In genomic region chr4:89681219-89681618, GRCh38 we compare ENCODE assay signal across 18 cellular contexts.
DNase-seq lines count a peak whose midpoint lies in the region; ATAC-seq, FAIRE-seq and TF ChIP-seq lines count a peak whose summit lies in the region.
"Had no signal": no experiment of that assay in that cellular context is flagged by ENCODE, and none has a peak within 500 bp of the region (broad histone marks: within the 10 kb centered on the region; RNA-seq: fewer than 3 reads in every experiment).

No MANE protein-coding gene starts in this region.

- no peak for FAIRE-seq in RCC 7860 (lab: Jason Lieb, UNC)
- FAIRE-seq: GM12891 had no signal

- H3K36me3 ChIP-seq in endodermal cell (ENCODE audit: control insufficient read depth, insufficient read depth, low read length) (no peaks in the 10 kb centered on the region), neuronal stem cell (replicated peaks in 1 of 2; ENCODE audit: control insufficient read depth in 2 of 2, insufficient read depth in 2 of 2, low read length in 2 of 2) (no peaks in the 10 kb centered on the region)
- H3K36me3 ChIP-seq: gastrocnemius medialis, thyroid gland had no signal

- H3K14ac ChIP-seq in neuronal stem cell (ENCODE audit: low read length): no peak overlapping the region

- no peak overlapping the region for H3K18ac ChIP-seq in neuronal stem cell (ENCODE audit: low read length)

- TF ChIP-seq CTCF in endodermal cell (conservative IDR thresholded peaks at IDR 0.05): no peak

- no peak overlapping the region for H4K8ac ChIP-seq in neuronal stem cell (ENCODE audit: low read depth, low read length)

- no peaks in the 10 kb centered on the region for H3K79me1 ChIP-seq in neuronal stem cell (ENCODE audit: low read depth, low read length)

- H3K4me3 Mint-ChIP-seq in endodermal cell: peak overlapping the region; percentile 42
- H3K4me3 Mint-ChIP-seq: CD4-positive, alpha-beta T cell; central memory CD8-positive, alpha-beta T cell had no signal

- H3K9me3 ChIP-seq in endodermal cell (ENCODE audit: control insufficient read depth, low read length) (no peaks in the 10 kb centered on the region), neuronal stem cell (replicated peaks in 1 of 2; ENCODE audit: control insufficient read depth in 2 of 2, insufficient read depth in 1 of 2, low read depth in 1 of 2, low read length in 2 of 2) (no peaks in the 10 kb centered on the region)
- H3K9me3 ChIP-seq: gastrocnemius medialis, thyroid gland had no signal

- no peak overlapping the region for H4K91ac ChIP-seq in neuronal stem cell (ENCODE audit: low read depth, low read length, poor library complexity)

- H3K4me1 ChIP-seq in endodermal cell (ENCODE audit: control insufficient read depth, insufficient read depth, low read length): peaks cover 7% of the 10 kb centered on the region
- no peaks in the 10 kb centered on the region for H3K4me1 ChIP-seq in neuronal stem cell (ENCODE audit: control insufficient read depth in 2 of 2, insufficient read depth in 1 of 2, low read depth in 1 of 2, low read length in 2 of 2)
- H3K4me1 ChIP-seq: gastrocnemius medialis, thyroid gland had no signal

- peak overlapping the region; percentile 60 for H2AFZ ChIP-seq in neuronal stem cell (ENCODE audit: low read length)

- DNase-seq in HT-29 (ENCODE audit: low spot score) (peak; percentile 45), NCI-H510A (lab: John Stamatoyannopoulos, UW) (peak; percentile 91), endodermal cell (peak; percentile 92), neuronal stem cell (ENCODE audit: low spot score) (peak; percentile 12), RCC 7860 (ENCODE audit: low spot score) (no peak)
- no peak for DNase-seq in activated CD4-positive, alpha-beta T cell treated with anti-CD3 and anti-CD28 coated beads, Interleukin-2, amount 50 U/mL, for 1 hour
- no peak for DNase-seq in stimulated activated CD4-positive, alpha-beta T cell treated with anti-CD3 and anti-CD28 coated beads, Interleukin-12 subunit alpha, Interleukin-12 subunit beta, amount 100 ng/mL, for 4 hours
- DNase-seq: activated CD4-positive, alpha-beta T cell treated with anti-CD3 and anti-CD28 coated beads for 1 hour; activated effector memory CD4-positive, alpha-beta T cell treated with Interleukin-2 at 50 U/mL for 16 hours; CD4-positive, alpha-beta T cell; gastrocnemius medialis; NCI-H1694 treated with DMSO at 0.1 percent for 48 hours; retina; Right ventricle myocardium superior; thyroid gland had no signal

- H3K4ac ChIP-seq in neuronal stem cell (ENCODE audit: low read length): no peak overlapping the region

- no peak overlapping the region for H2BK15ac ChIP-seq in neuronal stem cell (ENCODE audit: low read length)

- H3K27ac ChIP-seq in endodermal cell (ENCODE audit: low read depth, low read length) (no peak overlapping the region), neuronal stem cell (replicated peaks; ENCODE audit: low read length) (peak overlapping the region; percentile 46)
- H3K27ac ChIP-seq: gastrocnemius medialis, thyroid gland had no signal

- no peak overlapping the region for H2AK5ac ChIP-seq in neuronal stem cell (ENCODE audit: low read depth, low read length)

- H3K27ac Mint-ChIP-seq in endodermal cell: peak overlapping the region; percentile 21
- H3K27ac Mint-ChIP-seq: CD4-positive, alpha-beta T cell had no signal

- H3K36me3 Mint-ChIP-seq in endodermal cell (ENCODE audit: low read depth): peaks cover 6% of the 10 kb centered on the region

- H2BK5ac ChIP-seq in neuronal stem cell (ENCODE audit: low read length): no peak overlapping the region

- WGBS in endodermal cell (ENCODE audit: insufficient coverage in 1 of 2, insufficient read length in 1 of 2), 2 experiments: 49 to 78% methylated on average over 5 to 8 of the region's 8 CpGs
- no CpG with 5 or more reads among the region's 8 CpGs for WGBS in neuronal stem cell (ENCODE audit: extremely low coverage in 2 of 2, insufficient read length in 2 of 2, insufficient replicate concordance in 1 of 2), 2 donors

- H3K27me3 ChIP-seq in endodermal cell (ENCODE audit: control insufficient read depth, insufficient read depth, low read length, poor library complexity, severe bottlenecking) (no peaks in the 10 kb centered on the region), neuronal stem cell (ENCODE audit: control insufficient read depth in 3 of 3, insufficient read depth in 3 of 3, low read depth in 1 of 3, low read length in 3 of 3) (no peaks in the 10 kb centered on the region)
- H3K27me3 ChIP-seq: gastrocnemius medialis, thyroid gland had no signal

- peak overlapping the region; percentile 63 for H3K4me3 ChIP-seq in endodermal cell (ENCODE audit: low read length)
- peak overlapping the region in 1 of 2 donors; percentile 70 for H3K4me3 ChIP-seq in neuronal stem cell (ENCODE audit: low read length in 2 of 2)
- H3K4me3 ChIP-seq: gastrocnemius medialis, thyroid gland had no signal

- H3K4me2 ChIP-seq in neuronal stem cell (ENCODE audit: insufficient read depth, low read length, poor library complexity, severe bottlenecking): no peak overlapping the region

- H3K27me3 Mint-ChIP-seq in endodermal cell (ENCODE audit: insufficient read depth): no peaks in the 10 kb centered on the region

- H3K9ac ChIP-seq in endodermal cell (ENCODE audit: extremely low read depth, low read length, poor library complexity, severe bottlenecking) (no peak overlapping the region), neuronal stem cell (ENCODE audit: low read depth, low read length, poor library complexity) (no peak overlapping the region)

- H2BK120ac ChIP-seq in neuronal stem cell (ENCODE audit: low read depth, low read length): no peak overlapping the region

- H3K9me3 Mint-ChIP-seq in endodermal cell: peaks cover 11% of the 10 kb centered on the region
- H3K9me3 Mint-ChIP-seq: CD4-positive, alpha-beta T cell had no signal

- H3K23ac ChIP-seq in neuronal stem cell (ENCODE audit: low read depth, low read length, poor library complexity): no peak overlapping the region

- no peak for ATAC-seq in GM21381 (IDR thresholded peaks at IDR 0.05; ENCODE audit: unreplicated experiment)
- ATAC-seq: gastrocnemius medialis had no signal

- H3K4me1 Mint-ChIP-seq in endodermal cell: peaks cover 15% of the 10 kb centered on the region
- H3K4me1 Mint-ChIP-seq: central memory CD8-positive, alpha-beta T cell had no signal

- no peak overlapping the region for H2BK12ac ChIP-seq in neuronal stem cell (ENCODE audit: low read length)

Comparison
In these comparisons a context has a peak if more than half of its experiments do, and no peak if none do; other contexts are left out.
1. DNase-seq: peak in HT-29 (single experiment), NCI-H510A (single experiment), endodermal cell (single experiment) and neuronal stem cell (single experiment); none in activated CD4-positive, alpha-beta T cell treated with anti-CD3 and anti-CD28 coated beads, Interleukin-2, amount 50 U/mL, for 1 hour (single experiment), RCC 7860 (single experiment) and stimulated activated CD4-positive, alpha-beta T cell treated with anti-CD3 and anti-CD28 coated beads, Interleukin-12 subunit alpha, Interleukin-12 subunit beta, amount 100 ng/mL, for 4 hours (single experiment).